37 cellular contexts compared by ENCODE assay signal in the genomic region with DNA sequence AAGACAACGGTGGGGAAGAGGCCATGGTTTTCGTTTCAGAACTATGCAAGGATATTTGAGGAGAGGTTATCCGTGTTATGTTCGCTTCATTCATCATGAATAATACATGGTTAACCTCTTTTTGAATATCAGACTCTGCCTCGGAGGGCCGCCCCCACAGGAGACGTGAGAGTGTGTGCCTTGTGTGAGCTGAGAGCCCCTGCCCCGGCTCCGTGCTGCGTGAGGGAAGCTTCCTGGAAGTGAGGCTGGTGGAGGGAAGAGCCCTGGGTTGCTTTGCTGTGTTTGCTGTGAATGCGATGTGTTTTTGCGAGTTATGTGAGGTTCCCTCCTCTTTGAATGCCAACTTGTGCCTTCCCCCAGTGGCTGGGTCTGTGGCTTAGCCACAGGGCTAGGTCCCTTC.
"Had no signal": no experiment of that assay in that cellular context is flagged by ENCODE, and none has a peak within 500 bp of the region (broad histone marks: within the 10 kb centered on the region; RNA-seq: fewer than 3 reads in every experiment).

No MANE protein-coding gene starts in this region.

- H3K27ac ChIP-seq: ascending aorta, body of pancreas, brain microvascular endothelial cell, breast epithelium, cardiac muscle cell had no signal

- H3K27me3 Mint-ChIP-seq: activated naive CD4-positive, alpha-beta T cell treated with anti-CD3 and anti-CD28 coated beads, Interleukin-2, amount 10 ng/mL, durations not matched to agents 7 days and 5 days; activated naive CD4-positive, alpha-beta T cell treated with anti-CD3 and anti-CD28 coated beads, Interleukin-2, amount 50 U/mL, for 24 hours; activated naive CD8-positive, alpha-beta T cell; activated naive CD8-positive, alpha-beta T cell treated with anti-CD3 and anti-CD28 coated beads for 36 hours; activated naive CD8-positive, alpha-beta T cell treated with anti-CD3 and anti-CD28 coated beads, Interleukin-2, amount 50 U/mL, for 24 hours; activated T-helper 17 cell treated with anti-CD3 and anti-CD28 coated beads, Interleukin-2, amount 50 U/mL, for 72 hours had no signal

- H3K4me1 Mint-ChIP-seq: activated naive CD4-positive, alpha-beta T cell treated with anti-CD3 and anti-CD28 coated beads, Interleukin-2, amount 10 ng/mL, durations not matched to agents 7 days and 5 days; activated naive CD4-positive, alpha-beta T cell treated with anti-CD3 and anti-CD28 coated beads, Interleukin-2, amount 50 U/mL, for 24 hours; activated naive CD8-positive, alpha-beta T cell treated with anti-CD3 and anti-CD28 coated beads for 36 hours; activated naive CD8-positive, alpha-beta T cell treated with anti-CD3 and anti-CD28 coated beads, Interleukin-2, amount 10 ng/mL, durations not matched to agents 7 days and 5 days; activated naive CD8-positive, alpha-beta T cell treated with anti-CD3 and anti-CD28 coated beads, Interleukin-2, amount 50 U/mL, for 24 hours; activated T-helper 17 cell treated with anti-CD3 and anti-CD28 coated beads, Interleukin-2, amount 50 U/mL, for 72 hours; brain; central memory CD8-positive, alpha-beta T cell had no signal

- H3K27ac Mint-ChIP-seq: activated naive CD4-positive, alpha-beta T cell treated with anti-CD3 and anti-CD28 coated beads for 36 hours; activated naive CD4-positive, alpha-beta T cell treated with anti-CD3 and anti-CD28 coated beads, Interleukin-2, amount 10 ng/mL, durations not matched to agents 7 days and 5 days; activated naive CD4-positive, alpha-beta T cell treated with anti-CD3 and anti-CD28 coated beads, Interleukin-2, amount 50 U/mL, for 24 hours; activated naive CD4-positive, alpha-beta T cell treated with anti-CD3 and anti-CD28 coated beads, Interleukin-2, amount 50 U/mL, for 72 hours; activated naive CD8-positive, alpha-beta T cell; activated naive CD8-positive, alpha-beta T cell treated with anti-CD3 and anti-CD28 coated beads for 36 hours; activated naive CD8-positive, alpha-beta T cell treated with anti-CD3 and anti-CD28 coated beads, Interleukin-2, amount 10 ng/mL, durations not matched to agents 7 days and 5 days; activated naive CD8-positive, alpha-beta T cell treated with anti-CD3 and anti-CD28 coated beads, Interleukin-2, amount 50 U/mL, for 24 hours; activated T-cell treated with anti-CD3 and anti-CD28 coated beads, Interleukin-2, amount 50 U/mL, for 24 hours; activated T-cell treated with anti-CD3 and anti-CD28 coated beads, Interleukin-2, amount 50 U/mL, for 72 hours; activated T-helper 1 cell treated with anti-CD3 and anti-CD28 coated beads, Interleukin-12 subunit alpha, Interleukin-12 subunit beta, Interleukin-2, Interleukin-4 antibody, amounts not matched to agents 30 ng/mL and 10 ng/mL and 1 ng/mL, durations not matched to agents 14 hours and 24 hours and 36 hours; activated T-helper 17 cell treated with anti-CD3 and anti-CD28 coated beads, Interleukin-2, amount 50 U/mL, for 72 hours; activated T-helper 2 cell treated with anti-CD3 and anti-CD28 coated beads, Interferon-gamma antibody, Interleukin-2, Interleukin-4, amounts not matched to agents 10 μg/mL and 5 μg/mL and 100 μg/mL, durations not matched to agents 14 hours and 24 hours and 36 hours; brain had no signal

- H3K36me3 Mint-ChIP-seq: activated naive CD4-positive, alpha-beta T cell treated with anti-CD3 and anti-CD28 coated beads, Interleukin-2, amount 10 ng/mL, durations not matched to agents 7 days and 5 days; activated naive CD4-positive, alpha-beta T cell treated with anti-CD3 and anti-CD28 coated beads, Interleukin-2, amount 50 U/mL, for 24 hours; activated naive CD4-positive, alpha-beta T cell treated with anti-CD3 and anti-CD28 coated beads, Interleukin-2, amount 50 U/mL, for 72 hours; activated naive CD8-positive, alpha-beta T cell; activated naive CD8-positive, alpha-beta T cell treated with anti-CD3 and anti-CD28 coated beads for 36 hours; activated naive CD8-positive, alpha-beta T cell treated with anti-CD3 and anti-CD28 coated beads, Interleukin-2, amount 10 ng/mL, durations not matched to agents 7 days and 5 days; brain had no signal

- H3K9me3 Mint-ChIP-seq: activated naive CD4-positive, alpha-beta T cell treated with anti-CD3 and anti-CD28 coated beads for 36 hours; activated naive CD4-positive, alpha-beta T cell treated with anti-CD3 and anti-CD28 coated beads, Interleukin-2, amount 10 ng/mL, durations not matched to agents 7 days and 5 days; activated naive CD4-positive, alpha-beta T cell treated with anti-CD3 and anti-CD28 coated beads, Interleukin-2, amount 50 U/mL, for 24 hours; activated naive CD4-positive, alpha-beta T cell treated with anti-CD3 and anti-CD28 coated beads, Interleukin-2, amount 50 U/mL, for 72 hours; activated naive CD8-positive, alpha-beta T cell treated with anti-CD3 and anti-CD28 coated beads for 36 hours; activated naive CD8-positive, alpha-beta T cell treated with anti-CD3 and anti-CD28 coated beads, Interleukin-2, amount 10 ng/mL, durations not matched to agents 7 days and 5 days; activated naive CD8-positive, alpha-beta T cell treated with anti-CD3 and anti-CD28 coated beads, Interleukin-2, amount 50 U/mL, for 24 hours; activated T-cell treated with anti-CD3 and anti-CD28 coated beads, Interleukin-2, amount 50 U/mL, for 24 hours; activated T-cell treated with anti-CD3 and anti-CD28 coated beads, Interleukin-2, amount 50 U/mL, for 4 hours; activated T-cell treated with anti-CD3 and anti-CD28 coated beads, Interleukin-2, amount 50 U/mL, for 72 hours; activated T-helper 1 cell treated with anti-CD3 and anti-CD28 coated beads, Interleukin-12 subunit alpha, Interleukin-12 subunit beta, Interleukin-2, Interleukin-4 antibody, amounts not matched to agents 30 ng/mL and 10 ng/mL and 1 ng/mL, durations not matched to agents 14 hours and 24 hours and 36 hours; activated T-helper 17 cell treated with anti-CD3 and anti-CD28 coated beads, Interleukin-2, amount 50 U/mL, for 72 hours; activated T-helper 2 cell treated with anti-CD3 and anti-CD28 coated beads, Interferon-gamma antibody, Interleukin-2, Interleukin-4, amounts not matched to agents 10 μg/mL and 5 μg/mL and 100 μg/mL, durations not matched to agents 14 hours and 24 hours and 36 hours; central memory CD8-positive, alpha-beta T cell had no signal

- H3K4me3 Mint-ChIP-seq: activated naive CD4-positive, alpha-beta T cell treated with anti-CD3 and anti-CD28 coated beads for 36 hours; activated naive CD4-positive, alpha-beta T cell treated with anti-CD3 and anti-CD28 coated beads, Interleukin-2, amount 10 ng/mL, durations not matched to agents 7 days and 5 days; activated naive CD4-positive, alpha-beta T cell treated with anti-CD3 and anti-CD28 coated beads, Interleukin-2, amount 50 U/mL, for 24 hours; activated naive CD8-positive, alpha-beta T cell; activated naive CD8-positive, alpha-beta T cell treated with anti-CD3 and anti-CD28 coated beads for 36 hours; activated naive CD8-positive, alpha-beta T cell treated with anti-CD3 and anti-CD28 coated beads, Interleukin-2, amount 10 ng/mL, durations not matched to agents 7 days and 5 days; activated naive CD8-positive, alpha-beta T cell treated with anti-CD3 and anti-CD28 coated beads, Interleukin-2, amount 50 U/mL, for 24 hours; activated T-cell treated with anti-CD3 and anti-CD28 coated beads, Interleukin-2, amount 50 U/mL, for 24 hours; activated T-cell treated with anti-CD3 and anti-CD28 coated beads, Interleukin-2, amount 50 U/mL, for 4 hours; activated T-cell treated with anti-CD3 and anti-CD28 coated beads, Interleukin-2, amount 50 U/mL, for 72 hours; activated T-helper 1 cell treated with anti-CD3 and anti-CD28 coated beads, Interleukin-12 subunit alpha, Interleukin-12 subunit beta, Interleukin-2, Interleukin-4 antibody, amounts not matched to agents 30 ng/mL and 10 ng/mL and 1 ng/mL, durations not matched to agents 14 hours and 24 hours and 36 hours; activated T-helper 17 cell treated with anti-CD3 and anti-CD28 coated beads, Interleukin-2, amount 50 U/mL, for 72 hours; brain; central memory CD8-positive, alpha-beta T cell had no signal

- ATAC-seq: activated naive CD4-positive, alpha-beta T cell treated with anti-CD3 and anti-CD28 coated beads, Interleukin-2, amount 50 U/mL, for 72 hours; activated naive CD8-positive, alpha-beta T cell treated with anti-CD3 and anti-CD28 coated beads, Interleukin-2, amount 50 U/mL, for 24 hours; activated T-cell treated with anti-CD3 and anti-CD28 coated beads, Interleukin-2, amount 50 U/mL, for 4 hours; activated T-cell treated with anti-CD3 and anti-CD28 coated beads, Interleukin-2, amount 50 U/mL, for 72 hours; activated T-helper 17 cell treated with anti-CD3 and anti-CD28 coated beads, Interleukin-2, amount 50 U/mL, for 72 hours; body of pancreas had no signal

- DNase-seq: activated effector memory CD4-positive, alpha-beta T cell treated with anti-CD3 and anti-CD28 coated beads, Interleukin-2, amount 50 U/mL, for 16 hours; activated effector memory CD4-positive, alpha-beta T cell treated with Interleukin-2 at 50 U/mL for 16 hours; activated gamma-delta T cell; activated gamma-delta T cell treated with Interleukin-2 at 50 U/mL for 16 hours; activated naive CD4-positive, alpha-beta T cell; activated naive CD4-positive, alpha-beta T cell treated with anti-CD3 and anti-CD28 coated beads for 36 hours; activated naive CD4-positive, alpha-beta T cell treated with anti-CD3 and anti-CD28 coated beads, Interleukin-2, amount 10 ng/mL, durations not matched to agents 7 days and 5 days; activated naive CD4-positive, alpha-beta T cell treated with anti-CD3 and anti-CD28 coated beads, Interleukin-2, amount 50 U/mL, for 16 hours; activated naive CD4-positive, alpha-beta T cell treated with Interleukin-2 at 50 U/mL for 16 hours; activated naive CD8-positive, alpha-beta T cell treated with anti-CD3 and anti-CD28 coated beads for 36 hours; activated naive CD8-positive, alpha-beta T cell treated with anti-CD3 and anti-CD28 coated beads, Interleukin-2, amount 10 ng/mL, durations not matched to agents 7 days and 5 days; activated naive CD8-positive, alpha-beta T cell treated with anti-CD3 and anti-CD28 coated beads, Interleukin-2, amount 50 U/mL, for 24 hours; activated T-cell treated with anti-CD3 and anti-CD28 coated beads for 4 hours; activated T-cell treated with anti-CD3 and anti-CD28 coated beads, Interleukin-2, amount 50 U/mL, for 1 hour; activated T-cell treated with anti-CD3 and anti-CD28 coated beads, Interleukin-2, amount 50 U/mL, for 24 hours; activated T-cell treated with anti-CD3 and anti-CD28 coated beads, Interleukin-2, amount 50 U/mL, for 4 hours; activated T-cell treated with anti-CD3 and anti-CD28 coated beads, Interleukin-2, amount 50 U/mL, for 48 hours; activated T-cell treated with anti-CD3 and anti-CD28 coated beads, Interleukin-2, amount 50 U/mL, for 72 hours; adrenal gland; amniotic stem cell; amygdala; anterior cingulate cortex; brain microvascular endothelial cell; central memory CD4-positive, alpha-beta T cell; cerebellar nuclear complex had no signal

- H3K9me3 ChIP-seq: adrenal gland, ascending aorta, body of pancreas, breast epithelium had no signal

- H3K4me3 ChIP-seq: adrenal gland, ascending aorta, body of pancreas, breast epithelium, cardiac muscle cell had no signal

- H3K4me1 ChIP-seq: adrenal gland, ascending aorta, body of pancreas, breast epithelium had no signal

- H3K27me3 ChIP-seq: adrenal gland, ascending aorta, body of pancreas, brain microvascular endothelial cell, breast epithelium, cardiac muscle cell had no signal

- H3K36me3 ChIP-seq: ascending aorta, breast epithelium, cardiac muscle cell had no signal
